In the genomic region with DNA sequence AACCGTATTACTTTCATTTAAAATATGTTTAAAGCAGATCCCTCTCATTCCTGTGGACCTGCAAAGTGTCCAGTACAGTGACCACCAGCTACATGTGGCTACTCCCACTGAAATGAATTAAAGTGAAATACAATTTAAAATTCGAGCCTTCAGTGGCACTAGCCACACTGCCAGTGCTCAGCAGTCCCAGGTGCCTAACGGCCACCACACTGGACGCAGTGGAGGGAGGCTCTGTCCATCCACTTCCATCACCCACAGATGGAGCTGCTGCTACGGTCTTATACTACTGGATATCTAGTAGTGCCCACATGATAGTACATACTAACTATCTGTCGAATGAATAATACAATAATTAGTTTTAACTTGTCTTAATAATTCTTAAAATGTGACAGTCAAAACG, we compare ENCODE assay signal across 20 cellular contexts. TPM values are rescaled to one million over a fixed set of nuclear protein-coding genes. Genes with fewer than 3 reads are reported as not detected.
DNase-seq lines count a peak whose midpoint lies in the region; ATAC-seq, FAIRE-seq and TF ChIP-seq lines count a peak whose summit lies in the region.
"Had no signal": no experiment of that assay in that cellular context is flagged by ENCODE, and none has a peak within 500 bp of the region (broad histone marks: within the 10 kb centered on the region; RNA-seq: fewer than 3 reads in every experiment).

No MANE protein-coding gene starts in this region.

- H3K4me3 ChIP-seq in kidney (ENCODE audit: low read length in 2 of 2) (no peak overlapping the region), osteoblast (ENCODE audit: insufficient read depth, low read length) (no peak overlapping the region), coronary artery (no peak overlapping the region)
- H3K4me3 ChIP-seq: A549, BLaER1, GM12878, PC-9 had no signal

- H3K36me3 ChIP-seq in kidney (ENCODE audit: control insufficient read depth in 1 of 2, insufficient read depth in 2 of 2, low read length in 2 of 2) (no peaks in the 10 kb centered on the region), osteoblast (ENCODE audit: insufficient read depth, low read length) (no peaks in the 10 kb centered on the region)

- H3K79me2 ChIP-seq in osteoblast (ENCODE audit: insufficient read depth, low read length): no peaks in the 10 kb centered on the region

- peaks cover 61% of the 10 kb centered on the region for H3K27me3 ChIP-seq in osteoblast (ENCODE audit: insufficient read depth, low read length)

- H3K4me1 ChIP-seq in kidney (ENCODE audit: control insufficient read depth in 1 of 2, insufficient read depth in 1 of 2, low read depth in 1 of 2, low read length in 2 of 2) (peaks cover 0 to 2% of the 10 kb centered on the region in 2 donors), osteoblast (ENCODE audit: insufficient read depth, low read length) (peaks cover 4% of the 10 kb centered on the region)

- no peak for ATAC-seq in Right ventricle myocardium superior (ENCODE audit: poor library complexity)
- ATAC-seq: A549; CD8-positive, alpha-beta T cell; GM12878 had no signal

- H3K9me3 ChIP-seq in kidney (ENCODE audit: control insufficient read depth in 1 of 2, low read length in 2 of 2) (no peaks in the 10 kb centered on the region), osteoblast (ENCODE audit: low read depth, low read length) (no peaks in the 10 kb centered on the region)
- H3K9me3 ChIP-seq: A549, BLaER1 had no signal

- DNase-seq in Right ventricle myocardium superior (peak; percentile 11), cardiac septum (ENCODE audit: low spot score) (no peak), kidney (peak; percentile 50), osteoblast (ENCODE audit: insufficient read length, low spot score, missing footprints) (peak; percentile 47), coronary artery (ENCODE audit: low spot score) (no peak), HPDE6-E6E7 (ENCODE audit: extremely low spot score) (no peak), NCI-H345 treated with DMSO at 0.1 percent for 48 hours (lab: John Stamatoyannopoulos, UW; ENCODE audit: unreplicated experiment) (no peak)
- DNase-seq: Calu3; CD8-positive, alpha-beta T cell; H7; HFFc6; KG1; NCI-H1105 treated with DMSO at 0.1 percent for 48 hours; NCI-H187 treated with DMSO at 0.1 percent for 48 hours; NCI-H524 treated with DMSO at 0.1 percent for 48 hours; PC-9 had no signal

- H3K4me2 ChIP-seq in osteoblast (ENCODE audit: insufficient read depth, low read length): no peak overlapping the region
- H3K4me2 ChIP-seq: PC-9 had no signal

- no peak for FAIRE-seq in kidney (lab: Jason Lieb, UNC)
- FAIRE-seq: A549, GM12878 had no signal

- intact Hi-C loops in Right ventricle myocardium superior (cut with DNase I): no loop called here
- intact Hi-C loops in cardiac septum (cut with DNase I): loop anchor here (5.0 kb wide), 1 partner anchor 67 kb away; no protein-coding TSS in a partner anchor
- intact Hi-C loops in kidney (cut with DNase I): no loop called here

- no peak overlapping the region for H3K9ac ChIP-seq in kidney (ENCODE audit: low read length in 2 of 2)
- H3K9ac ChIP-seq: BLaER1 had no signal

- H2AFZ ChIP-seq in osteoblast (ENCODE audit: low read length): no peak overlapping the region
- H2AFZ ChIP-seq: PC-9 had no signal

- TF ChIP-seq CTCF in kidney (IDR thresholded peaks at IDR 0.05; ENCODE audit: borderline replicate concordance, extremely low read depth, insufficient read depth) (no peak), osteoblast (IDR thresholded peaks at IDR 0.05; ENCODE audit: extremely low read depth, low read depth, low read length) (no peak), coronary artery (IDR thresholded peaks at IDR 0.05) (no peak)

- H3K27ac ChIP-seq in kidney (ENCODE audit: low read depth in 2 of 2, low read length in 2 of 2) (no peak overlapping the region), osteoblast (ENCODE audit: low read depth, low read length) (no peak overlapping the region), coronary artery (no peak overlapping the region)
- H3K27ac ChIP-seq: BLaER1, PC-9, RWPE1 had no signal

- H4K20me1 ChIP-seq in osteoblast (ENCODE audit: insufficient read depth, low read length): no peaks in the 10 kb centered on the region

RNA-seq across cellular contexts. Expression of a gene that starts 2.3 kb away (rescaled TPM):
- total RNA-seq in Right ventricle myocardium superior (4.2 TPM), cardiac septum (3.5 TPM), kidney (3.5 TPM), osteoblast (0.88 and 1.1 TPM in 2 replicates)
- 2.2 TPM for polyA plus RNA-seq in kidney (ENCODE audit: insufficient read depth, low read depth, low replicate concordance)

RNA-seq across cellular contexts. Expression of a gene that starts 21.2 kb away (rescaled TPM):
- 6.2 TPM for total RNA-seq in Right ventricle myocardium superior
- total RNA-seq in cardiac septum: 5.7 TPM
- 6.2 TPM for total RNA-seq in kidney
- polyA plus RNA-seq in kidney (ENCODE audit: insufficient read depth, low read depth, low replicate concordance): 3.5 TPM
- total RNA-seq in osteoblast: 2.4 and 3.3 TPM in 2 replicates

RNA-seq across cellular contexts. Expression of a gene that starts 44.9 kb away (rescaled TPM):
- total RNA-seq in Right ventricle myocardium superior: not detected
- not detected for total RNA-seq in cardiac septum
- total RNA-seq in kidney: 0.94 TPM
- 3.7 TPM for polyA plus RNA-seq in kidney (ENCODE audit: insufficient read depth, low read depth, low replicate concordance)
- total RNA-seq in osteoblast: not detected in 2 replicates
- total RNA-seq: Calu3, H7, HFFc6, PC-9 had no signal
- polyA plus RNA-seq: A549 had no signal

Comparison
In these comparisons a context has a peak if more than half of its experiments do, and no peak if none do; other contexts are left out.
1. DNase-seq: peak in Right ventricle myocardium superior (single experiment), kidney (single experiment) and osteoblast (single experiment); none in cardiac septum (single experiment), coronary artery (single experiment), HPDE6-E6E7 (single experiment) and NCI-H345 treated with DMSO at 0.1 percent for 48 hours (single experiment).